In the genomic region with DNA sequence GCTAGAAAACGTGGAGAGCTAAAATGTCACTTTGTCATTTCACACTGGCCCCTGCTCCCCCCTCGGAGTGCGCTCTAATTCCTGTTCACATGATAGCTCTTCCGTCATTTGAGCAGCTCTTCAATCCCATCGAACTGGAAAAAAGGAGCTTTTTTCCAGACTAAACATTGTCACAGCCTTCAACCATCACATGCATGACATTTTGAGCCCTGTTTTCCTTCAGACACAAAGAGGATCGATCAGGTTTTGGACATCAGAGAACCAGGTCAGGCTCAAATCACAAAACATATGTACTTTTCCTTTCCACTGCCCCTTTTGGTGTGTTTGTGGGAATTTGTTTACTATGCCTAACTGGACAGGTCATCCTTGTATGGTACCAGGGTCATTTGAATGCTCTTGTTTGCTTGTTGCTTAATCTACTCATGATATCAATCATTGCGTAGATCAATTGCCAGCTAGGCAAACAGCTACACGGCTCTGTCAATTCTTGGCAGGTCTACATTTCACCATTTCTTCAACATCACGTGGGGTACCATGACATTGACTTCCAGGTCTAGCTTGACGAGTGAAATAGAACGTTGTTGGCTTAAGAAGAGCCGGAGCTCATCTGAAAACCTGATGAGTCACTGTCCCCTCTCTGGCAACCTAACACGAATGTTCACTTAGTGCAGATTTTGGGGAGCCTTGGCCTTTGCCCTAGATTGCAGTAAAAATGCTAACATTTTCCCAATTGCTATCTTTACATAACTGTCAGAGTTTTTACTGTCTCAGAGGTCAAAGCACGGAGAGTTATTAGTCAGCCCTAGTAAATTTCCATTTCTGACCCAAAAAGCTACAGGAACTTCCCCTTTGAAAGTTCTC, we compare ENCODE assay signal across 2 cellular contexts.
A peak's percentile ranks its signal among the peaks of the same experiment; 100 is the strongest.
TF ChIP-seq lines count a peak whose summit lies in the region.

No MANE protein-coding gene starts in this region.

TF ChIP-seq in GM12891, 5 proteins besides CTCF, POLR2A, EP300 and RAD21:
- TF ChIP-seq SPI1 (IDR thresholded peaks at IDR 0.05; ENCODE audit: low read depth, low read length): peak; percentile 32; the same call in 1 of the 2 replicates
- TF ChIP-seq POLR2AphosphoS5 (IDR thresholded peaks at IDR 0.05; ENCODE audit: low read depth, low read length): no peak
- TF ChIP-seq PAX5 (IDR thresholded peaks at IDR 0.05; ENCODE audit: insufficient read depth, low read length, severe bottlenecking): no peak

TF ChIP-seq in GM23338, 12 proteins besides CTCF, POLR2A, EP300 and RAD21:
- TF ChIP-seq, protein P1, sequence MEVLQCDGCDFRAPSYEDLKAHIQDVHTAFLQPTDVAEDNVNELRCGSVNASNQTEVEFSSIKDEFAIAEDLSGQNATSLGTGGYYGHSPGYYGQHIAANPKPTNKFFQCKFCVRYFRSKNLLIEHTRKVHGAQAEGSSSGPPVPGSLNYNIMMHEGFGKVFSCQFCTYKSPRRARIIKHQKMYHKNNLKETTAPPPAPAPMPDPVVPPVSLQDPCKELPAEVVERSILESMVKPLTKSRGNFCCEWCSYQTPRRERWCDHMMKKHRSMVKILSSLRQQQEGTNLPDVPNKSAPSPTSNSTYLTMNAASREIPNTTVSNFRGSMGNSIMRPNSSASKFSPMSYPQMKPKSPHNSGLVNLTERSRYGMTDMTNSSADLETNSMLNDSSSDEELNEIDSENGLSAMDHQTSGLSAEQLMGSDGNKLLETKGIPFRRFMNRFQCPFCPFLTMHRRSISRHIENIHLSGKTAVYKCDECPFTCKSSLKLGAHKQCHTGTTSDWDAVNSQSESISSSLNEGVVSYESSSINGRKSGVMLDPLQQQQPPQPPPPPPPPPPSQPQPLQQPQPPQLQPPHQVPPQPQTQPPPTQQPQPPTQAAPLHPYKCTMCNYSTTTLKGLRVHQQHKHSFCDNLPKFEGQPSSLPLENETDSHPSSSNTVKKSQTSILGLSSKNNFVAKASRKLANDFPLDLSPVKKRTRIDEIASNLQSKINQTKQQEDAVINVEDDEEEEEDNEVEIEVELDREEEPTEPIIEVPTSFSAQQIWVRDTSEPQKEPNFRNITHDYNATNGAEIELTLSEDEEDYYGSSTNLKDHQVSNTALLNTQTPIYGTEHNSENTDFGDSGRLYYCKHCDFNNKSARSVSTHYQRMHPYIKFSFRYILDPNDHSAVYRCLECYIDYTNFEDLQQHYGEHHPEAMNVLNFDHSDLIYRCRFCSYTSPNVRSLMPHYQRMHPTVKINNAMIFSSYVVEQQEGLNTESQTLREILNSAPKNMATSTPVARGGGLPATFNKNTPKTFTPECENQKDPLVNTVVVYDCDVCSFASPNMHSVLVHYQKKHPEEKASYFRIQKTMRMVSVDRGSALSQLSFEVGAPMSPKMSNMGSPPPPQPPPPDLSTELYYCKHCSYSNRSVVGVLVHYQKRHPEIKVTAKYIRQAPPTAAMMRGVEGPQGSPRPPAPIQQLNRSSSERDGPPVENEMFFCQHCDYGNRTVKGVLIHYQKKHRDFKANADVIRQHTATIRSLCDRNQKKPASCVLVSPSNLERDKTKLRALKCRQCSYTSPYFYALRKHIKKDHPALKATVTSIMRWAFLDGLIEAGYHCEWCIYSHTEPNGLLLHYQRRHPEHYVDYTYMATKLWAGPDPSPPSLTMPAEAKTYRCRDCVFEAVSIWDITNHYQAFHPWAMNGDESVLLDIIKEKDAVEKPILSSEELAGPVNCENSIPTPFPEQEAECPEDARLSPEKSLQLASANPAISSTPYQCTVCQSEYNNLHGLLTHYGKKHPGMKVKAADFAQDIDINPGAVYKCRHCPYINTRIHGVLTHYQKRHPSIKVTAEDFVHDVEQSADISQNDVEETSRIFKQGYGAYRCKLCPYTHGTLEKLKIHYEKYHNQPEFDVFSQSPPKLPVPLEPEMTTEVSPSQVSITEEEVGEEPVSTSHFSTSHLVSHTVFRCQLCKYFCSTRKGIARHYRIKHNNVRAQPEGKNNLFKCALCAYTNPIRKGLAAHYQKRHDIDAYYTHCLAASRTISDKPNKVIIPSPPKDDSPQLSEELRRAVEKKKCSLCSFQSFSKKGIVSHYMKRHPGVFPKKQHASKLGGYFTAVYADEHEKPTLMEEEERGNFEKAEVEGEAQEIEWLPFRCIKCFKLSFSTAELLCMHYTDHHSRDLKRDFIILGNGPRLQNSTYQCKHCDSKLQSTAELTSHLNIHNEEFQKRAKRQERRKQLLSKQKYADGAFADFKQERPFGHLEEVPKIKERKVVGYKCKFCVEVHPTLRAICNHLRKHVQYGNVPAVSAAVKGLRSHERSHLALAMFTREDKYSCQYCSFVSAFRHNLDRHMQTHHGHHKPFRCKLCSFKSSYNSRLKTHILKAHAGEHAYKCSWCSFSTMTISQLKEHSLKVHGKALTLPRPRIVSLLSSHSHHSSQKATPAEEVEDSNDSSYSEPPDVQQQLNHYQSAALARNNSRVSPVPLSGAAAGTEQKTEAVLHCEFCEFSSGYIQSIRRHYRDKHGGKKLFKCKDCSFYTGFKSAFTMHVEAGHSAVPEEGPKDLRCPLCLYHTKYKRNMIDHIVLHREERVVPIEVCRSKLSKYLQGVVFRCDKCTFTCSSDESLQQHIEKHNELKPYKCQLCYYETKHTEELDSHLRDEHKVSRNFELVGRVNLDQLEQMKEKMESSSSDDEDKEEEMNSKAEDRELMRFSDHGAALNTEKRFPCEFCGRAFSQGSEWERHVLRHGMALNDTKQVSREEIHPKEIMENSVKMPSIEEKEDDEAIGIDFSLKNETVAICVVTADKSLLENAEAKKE (CRISPR knock-in tag; IDR thresholded peaks at IDR 0.05): no peak
- no peak for TF ChIP-seq ZNF331 (CRISPR knock-in tag; IDR thresholded peaks at IDR 0.05; ENCODE audit: low read depth)
- no peak for TF ChIP-seq CREB1 (CRISPR knock-in tag; IDR thresholded peaks at IDR 0.05; ENCODE audit: low read depth)
- TF ChIP-seq EZH2phosphoT487 (IDR thresholded peaks at IDR 0.05; ENCODE audit: unreplicated experiment): no peak
- no peak for TF ChIP-seq POLR2AphosphoS5 (IDR thresholded peaks at IDR 0.05; ENCODE audit: low read depth)
- TF ChIP-seq STAT1 (IDR thresholded peaks at IDR 0.05; ENCODE audit: unreplicated experiment): no peak
- TF ChIP-seq, protein P2, sequence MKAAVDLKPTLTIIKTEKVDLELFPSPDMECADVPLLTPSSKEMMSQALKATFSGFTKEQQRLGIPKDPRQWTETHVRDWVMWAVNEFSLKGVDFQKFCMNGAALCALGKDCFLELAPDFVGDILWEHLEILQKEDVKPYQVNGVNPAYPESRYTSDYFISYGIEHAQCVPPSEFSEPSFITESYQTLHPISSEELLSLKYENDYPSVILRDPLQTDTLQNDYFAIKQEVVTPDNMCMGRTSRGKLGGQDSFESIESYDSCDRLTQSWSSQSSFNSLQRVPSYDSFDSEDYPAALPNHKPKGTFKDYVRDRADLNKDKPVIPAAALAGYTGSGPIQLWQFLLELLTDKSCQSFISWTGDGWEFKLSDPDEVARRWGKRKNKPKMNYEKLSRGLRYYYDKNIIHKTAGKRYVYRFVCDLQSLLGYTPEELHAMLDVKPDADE (IDR thresholded peaks at IDR 0.05): no peak
- no peak for TF ChIP-seq ZNF114 (CRISPR knock-in tag; IDR thresholded peaks at IDR 0.05)
- TF ChIP-seq NANOG (IDR thresholded peaks at IDR 0.05; ENCODE audit: borderline replicate concordance): no peak
- no peak for TF ChIP-seq EZH2 (IDR thresholded peaks at IDR 0.05; ENCODE audit: low read depth, unreplicated experiment)
- no peak for TF ChIP-seq JUNB (IDR thresholded peaks at IDR 0.05; ENCODE audit: unreplicated experiment)
TF ChIP-seq in GM23338: peak in this region for 0.
